ENCODE assay signal across 10 cellular contexts in genomic region chr11:125990244-125990643, GRCh38. TPM values are rescaled to one million over a fixed set of nuclear protein-coding genes. Genes with fewer than 3 reads are reported as not detected.
DNase-seq lines count a peak whose midpoint lies in the region; ATAC-seq and TF ChIP-seq lines count a peak whose summit lies in the region.
"Had no signal": no experiment of that assay in that cellular context is flagged by ENCODE, and none has a peak within 500 bp of the region (broad histone marks: within the 10 kb centered on the region; RNA-seq: fewer than 3 reads in every experiment).

No MANE protein-coding gene starts in this region.

- H3K27ac ChIP-seq in adrenal gland (no peak overlapping the region), coronary artery (peak overlapping the region in 1 of 2 donors; percentile 16)
- H3K27ac ChIP-seq: ascending aorta had no signal

- no peaks in the 10 kb centered on the region for H3K9me3 ChIP-seq in adrenal gland (replicated peaks in 1 of 3)
- H3K9me3 ChIP-seq: ascending aorta had no signal

- H3K4me1 ChIP-seq in adrenal gland (replicated peaks in 1 of 2), result no peaks in the 10 kb centered on the region
- H3K4me1 ChIP-seq: ascending aorta had no signal

- no peak overlapping the region for H3K4me3 ChIP-seq in adrenal gland
- H3K4me3 ChIP-seq in coronary artery, result no peak overlapping the region
- H3K4me3 ChIP-seq: ascending aorta had no signal

- 54 to 64% (median 61%) methylated on average over 3 of the region's 3 CpGs for WGBS in adrenal gland, 4 donors

- no peaks in the 10 kb centered on the region for H3K36me3 ChIP-seq in adrenal gland (replicated peaks in 1 of 2)

- peak; percentile 22 for DNase-seq in stimulated activated CD4-positive, alpha-beta T cell treated with anti-CD3 and anti-CD28 coated beads, Interleukin-1b, Interleukin-23, amount 100 ng/mL, for 48 hours
- DNase-seq in stimulated activated CD4-positive, alpha-beta T cell treated with anti-CD3 and anti-CD28 coated beads, Interleukin-12 subunit alpha, Interleukin-12 subunit beta, amount 100 ng/mL, for 4 hours, result no peak
- peak in 4 of 7 donors; percentile 20 to 25 (median 22) for DNase-seq in adrenal gland
- peak; percentile 68 for DNase-seq in kidney glomerular epithelial cell (lab: John Stamatoyannopoulos, UW)
- no peak for DNase-seq in coronary artery (ENCODE audit: low spot score)

- no peak for ATAC-seq in GM19452 (IDR thresholded peaks at IDR 0.05; ENCODE audit: unreplicated experiment)
- no peak for ATAC-seq in HG03196 (IDR thresholded peaks at IDR 0.05; ENCODE audit: unreplicated experiment)
- ATAC-seq in HG03342 (IDR thresholded peaks at IDR 0.05; ENCODE audit: unreplicated experiment), result no peak
- ATAC-seq: activated CD4-positive, CD25-positive, alpha-beta regulatory T cell treated with anti-CD3 and anti-CD28 coated beads, Interleukin-2, amount 50 U/mL, for 24 hours had no signal

- intact Hi-C loops in adrenal gland (cut with DNase I), result no loop called here

- no peaks in the 10 kb centered on the region for H3K27me3 ChIP-seq in adrenal gland
- H3K27me3 ChIP-seq: ascending aorta had no signal

- no peak for TF ChIP-seq CTCF in adrenal gland (IDR thresholded peaks at IDR 0.05)
- no peak for TF ChIP-seq CTCF in coronary artery (IDR thresholded peaks at IDR 0.05)

- no peak for TF ChIP-seq POLR2A in adrenal gland (IDR thresholded peaks at IDR 0.05)

RNA-seq across cellular contexts. Expression of gene VSIG10L2, which starts 44.4 kb away (rescaled TPM):
- total RNA-seq in adrenal gland, result not detected
- polyA plus RNA-seq in adrenal gland, result under 1 TPM in 2 of 3 donors, not detected in 1; 0.08 to 0.44 TPM
- total RNA-seq: ascending aorta had no signal

Comparison
In these comparisons a context has a peak if more than half of its experiments do, and no peak if none do; other contexts are left out.
1. DNase-seq: peak in stimulated activated CD4-positive, alpha-beta T cell treated with anti-CD3 and anti-CD28 coated beads, Interleukin-1b, Interleukin-23, amount 100 ng/mL, for 48 hours (single experiment), adrenal gland (4 of 7) and kidney glomerular epithelial cell (single experiment); none in stimulated activated CD4-positive, alpha-beta T cell treated with anti-CD3 and anti-CD28 coated beads, Interleukin-12 subunit alpha, Interleukin-12 subunit beta, amount 100 ng/mL, for 4 hours (single experiment) and coronary artery (single experiment).